In the genomic region with DNA sequence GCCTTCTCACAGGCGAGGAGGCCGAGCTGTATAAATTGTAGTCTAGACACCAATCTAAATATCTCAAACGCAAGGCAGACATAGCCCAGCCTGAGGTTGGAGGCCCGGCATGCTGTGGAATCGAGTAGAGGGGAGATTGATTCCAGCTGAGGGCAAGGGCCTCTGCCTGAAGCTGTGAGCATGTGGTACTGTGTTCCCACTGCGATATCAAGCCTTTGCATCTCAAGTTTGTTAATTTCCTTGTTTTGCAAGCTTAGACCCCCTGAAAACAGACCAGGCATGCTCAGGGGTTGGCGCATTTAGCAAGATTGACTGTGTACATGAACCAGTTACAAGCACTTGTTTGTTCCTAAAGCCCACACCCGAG, we compare ENCODE assay signal across 1 cellular context.
TF ChIP-seq lines count a peak whose summit lies in the region.

No MANE protein-coding gene starts in this region.

TF ChIP-seq in HCT116, 20 proteins besides CTCF, POLR2A, EP300 and RAD21:
- TF ChIP-seq, protein P1, sequence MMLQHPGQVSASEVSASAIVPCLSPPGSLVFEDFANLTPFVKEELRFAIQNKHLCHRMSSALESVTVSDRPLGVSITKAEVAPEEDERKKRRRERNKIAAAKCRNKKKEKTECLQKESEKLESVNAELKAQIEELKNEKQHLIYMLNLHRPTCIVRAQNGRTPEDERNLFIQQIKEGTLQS (IDR thresholded peaks at IDR 0.05): no peak
- TF ChIP-seq JUND (IDR thresholded peaks at IDR 0.05) (no peak), SIN3A (IDR thresholded peaks at IDR 0.05; ENCODE audit: low read depth) (no peak), SRF (IDR thresholded peaks at IDR 0.05; ENCODE audit: low read depth) (no peak), TCF7L2 (IDR thresholded peaks at IDR 0.05; ENCODE audit: borderline replicate concordance, extremely low read depth, insufficient read depth, insufficient read length) (no peak), FOSL1 (IDR thresholded peaks at IDR 0.05; ENCODE audit: low read depth) (no peak), EGR1 (IDR thresholded peaks at IDR 0.05; ENCODE audit: low read depth) (no peak), POLR2AphosphoS5 (IDR thresholded peaks at IDR 0.05; ENCODE audit: low read depth, low read length) (no peak)
- TF ChIP-seq, protein P2, sequence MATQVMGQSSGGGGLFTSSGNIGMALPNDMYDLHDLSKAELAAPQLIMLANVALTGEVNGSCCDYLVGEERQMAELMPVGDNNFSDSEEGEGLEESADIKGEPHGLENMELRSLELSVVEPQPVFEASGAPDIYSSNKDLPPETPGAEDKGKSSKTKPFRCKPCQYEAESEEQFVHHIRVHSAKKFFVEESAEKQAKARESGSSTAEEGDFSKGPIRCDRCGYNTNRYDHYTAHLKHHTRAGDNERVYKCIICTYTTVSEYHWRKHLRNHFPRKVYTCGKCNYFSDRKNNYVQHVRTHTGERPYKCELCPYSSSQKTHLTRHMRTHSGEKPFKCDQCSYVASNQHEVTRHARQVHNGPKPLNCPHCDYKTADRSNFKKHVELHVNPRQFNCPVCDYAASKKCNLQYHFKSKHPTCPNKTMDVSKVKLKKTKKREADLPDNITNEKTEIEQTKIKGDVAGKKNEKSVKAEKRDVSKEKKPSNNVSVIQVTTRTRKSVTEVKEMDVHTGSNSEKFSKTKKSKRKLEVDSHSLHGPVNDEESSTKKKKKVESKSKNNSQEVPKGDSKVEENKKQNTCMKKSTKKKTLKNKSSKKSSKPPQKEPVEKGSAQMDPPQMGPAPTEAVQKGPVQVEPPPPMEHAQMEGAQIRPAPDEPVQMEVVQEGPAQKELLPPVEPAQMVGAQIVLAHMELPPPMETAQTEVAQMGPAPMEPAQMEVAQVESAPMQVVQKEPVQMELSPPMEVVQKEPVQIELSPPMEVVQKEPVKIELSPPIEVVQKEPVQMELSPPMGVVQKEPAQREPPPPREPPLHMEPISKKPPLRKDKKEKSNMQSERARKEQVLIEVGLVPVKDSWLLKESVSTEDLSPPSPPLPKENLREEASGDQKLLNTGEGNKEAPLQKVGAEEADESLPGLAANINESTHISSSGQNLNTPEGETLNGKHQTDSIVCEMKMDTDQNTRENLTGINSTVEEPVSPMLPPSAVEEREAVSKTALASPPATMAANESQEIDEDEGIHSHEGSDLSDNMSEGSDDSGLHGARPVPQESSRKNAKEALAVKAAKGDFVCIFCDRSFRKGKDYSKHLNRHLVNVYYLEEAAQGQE (IDR thresholded peaks at IDR 0.05; ENCODE audit: low read depth): no peak
- TF ChIP-seq, protein P3, sequence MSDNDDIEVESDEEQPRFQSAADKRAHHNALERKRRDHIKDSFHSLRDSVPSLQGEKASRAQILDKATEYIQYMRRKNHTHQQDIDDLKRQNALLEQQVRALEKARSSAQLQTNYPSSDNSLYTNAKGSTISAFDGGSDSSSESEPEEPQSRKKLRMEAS (IDR thresholded peaks at IDR 0.05): no peak
